ENCODE assay signal across 13 cellular contexts in genomic region chr2:160209457-160209856, GRCh38. TPM values are rescaled to one million over a fixed set of nuclear protein-coding genes. Genes with fewer than 3 reads are reported as not detected.
DNase-seq lines count a peak whose midpoint lies in the region; ATAC-seq and TF ChIP-seq lines count a peak whose summit lies in the region.
"Had no signal": no experiment of that assay in that cellular context is flagged by ENCODE, and none has a peak within 500 bp of the region (broad histone marks: within the 10 kb centered on the region; RNA-seq: fewer than 3 reads in every experiment).

No MANE protein-coding gene starts in this region.

- H3K4me1 ChIP-seq in PC-3 (ENCODE audit: insufficient read depth, low read length), result peaks cover 81% of the 10 kb centered on the region

- H3K4me3 Mint-ChIP-seq in activated naive CD4-positive, alpha-beta T cell treated with anti-CD3 and anti-CD28 coated beads, Interleukin-2, amount 10 ng/mL, durations not matched to agents 7 days and 5 days, result no peak overlapping the region

- H3K27me3 Mint-ChIP-seq in activated naive CD4-positive, alpha-beta T cell treated with anti-CD3 and anti-CD28 coated beads, Interleukin-2, amount 10 ng/mL, durations not matched to agents 7 days and 5 days, result peaks cover 8% of the 10 kb centered on the region

- POLR2A ChIA-PET in PC-3 (lab: Charles Lee; ENCODE audit: unreplicated experiment), result no interaction called here

- H3K4me2 ChIP-seq in PC-3 (ENCODE audit: low read length), result no peak overlapping the region

- no peaks in the 10 kb centered on the region for H3K79me2 ChIP-seq in PC-3 (ENCODE audit: low read length)

- H3K4me3 ChIP-seq in PC-3 (ENCODE audit: low read length), result no peak overlapping the region
- no peak overlapping the region for H3K4me3 ChIP-seq in epithelial cell of proximal tubule (ENCODE audit: low read depth, low read length)
- no peak overlapping the region for H3K4me3 ChIP-seq in retinal pigment epithelial cell (ENCODE audit: low read length)
- H3K4me3 ChIP-seq: lung had no signal

- no peaks in the 10 kb centered on the region; the same call in 1 of the 2 replicates for H3K36me3 ChIP-seq in PC-3 (ENCODE audit: low read depth, low read length)

- no peaks in the 10 kb centered on the region for H3K9me3 Mint-ChIP-seq in activated naive CD4-positive, alpha-beta T cell treated with anti-CD3 and anti-CD28 coated beads, Interleukin-2, amount 10 ng/mL, durations not matched to agents 7 days and 5 days

- TF ChIP-seq CTCF in PC-3 (conservative IDR thresholded peaks at IDR 0.05; ENCODE audit: low read depth, low read length) (no peak), epithelial cell of proximal tubule (conservative IDR thresholded peaks at IDR 0.05; ENCODE audit: low read depth, low read length) (peak; percentile 20), retinal pigment epithelial cell (conservative IDR thresholded peaks at IDR 0.05; ENCODE audit: low read depth, low read length) (no peak)

- H4K20me1 ChIP-seq in PC-3 (ENCODE audit: low read length), result no peaks in the 10 kb centered on the region

- no peaks in the 10 kb centered on the region for H3K9me2 ChIP-seq in PC-3 (replicated peaks; ENCODE audit: low read length)

- BruUV-seq in PC-3 (replicated peaks; lab: Mats Ljungman, UMichigan), result no TSS peak

- H2AFZ ChIP-seq in PC-3 (ENCODE audit: low read length), result no peak overlapping the region

- H3K4me1 Mint-ChIP-seq in activated naive CD4-positive, alpha-beta T cell treated with anti-CD3 and anti-CD28 coated beads, Interleukin-2, amount 10 ng/mL, durations not matched to agents 7 days and 5 days, result peaks cover 7% of the 10 kb centered on the region

- no peak overlapping the region for H3K27ac ChIP-seq in PC-3 (ENCODE audit: low read length)

- H3K27ac Mint-ChIP-seq in activated naive CD4-positive, alpha-beta T cell treated with anti-CD3 and anti-CD28 coated beads, Interleukin-2, amount 10 ng/mL, durations not matched to agents 7 days and 5 days, result no peak overlapping the region

- no peak overlapping the region for H3K9ac ChIP-seq in PC-3 (ENCODE audit: low read length)

- H3K27me3 ChIP-seq in PC-3 (ENCODE audit: low read length), result no peaks in the 10 kb centered on the region

- H3K9me3 ChIP-seq in PC-3 (ENCODE audit: low read length), result no peaks in the 10 kb centered on the region

- DNase-seq in EL, result peak; percentile 96
- peak; percentile 26 for DNase-seq in PC-3
- DNase-seq in epithelial cell of proximal tubule (ENCODE audit: low read depth), result peak; percentile 95
- peak; percentile 77 for DNase-seq in retinal pigment epithelial cell (ENCODE audit: low read depth)
- no peak for DNase-seq in OCI-M1 (lab: John Stamatoyannopoulos, UW)
- DNase-seq in activated naive CD4-positive, alpha-beta T cell treated with anti-CD3 and anti-CD28 coated beads, Interleukin-2, amount 10 ng/mL, durations not matched to agents 7 days and 5 days, result no peak
- DNase-seq: DMS79 treated with DMSO at 0.1 percent for 48 hours; effector memory CD4-positive, alpha-beta T cell; stimulated activated CD4-positive, alpha-beta T cell treated with anti-CD3 and anti-CD28 coated beads, Interleukin-1b, Interleukin-23, amount 100 ng/mL, for 48 hours had no signal

- intact Hi-C loops in PC-3 (cut with micrococcal nuclease), result loop anchor here (2.0 kb wide), 1 partner anchor 19 kb away; no protein-coding TSS in a partner anchor

- no peak for ATAC-seq in PC-3
- ATAC-seq in GM21390 (IDR thresholded peaks at IDR 0.05; ENCODE audit: unreplicated experiment), result no peak
- no peak for ATAC-seq in GM19324 (IDR thresholded peaks at IDR 0.05; ENCODE audit: low FRiP score, unreplicated experiment)

- no peaks in the 10 kb centered on the region for H3K36me3 Mint-ChIP-seq in activated naive CD4-positive, alpha-beta T cell treated with anti-CD3 and anti-CD28 coated beads, Interleukin-2, amount 10 ng/mL, durations not matched to agents 7 days and 5 days

- CTCF ChIA-PET in PC-3 (lab: Charles Lee), result no interaction called here
- CTCF ChIA-PET in activated naive CD4-positive, alpha-beta T cell treated with anti-CD3 and anti-CD28 coated beads, Interleukin-2, amount 10 ng/mL, durations not matched to agents 7 days and 5 days (lab: Charles Lee), result interaction anchor here (0.6 to 6.1 kb wide), 7 partner anchors 9 to 854 kb away, joined by 3 to 44 read pairs (median 4); partner anchors contain the start of gene ITGB6

- H3F3A ChIP-seq in PC-3 (ENCODE audit: low read length, unreplicated experiment), result peaks cover 8% of the 10 kb centered on the region

RNA-seq across cellular contexts. Expression of gene ITGB6, which starts 9.4 kb away (rescaled TPM):
- 7.2 and 7.3 TPM in 2 replicates for total RNA-seq in PC-3 (2014; rRNA removed)
- 35.3 and 50.4 TPM in 2 replicates for total RNA-seq in epithelial cell of proximal tubule
- total RNA-seq: T-helper 1 cell treated with Interleukin-12 subunit alpha and Interleukin-12 subunit beta and Interleukin-4 antibody, amounts not matched to agents 30 ng/mL and 1 ng/mL, for 36 hours had no signal

Comparison
In these comparisons a context has a peak if more than half of its experiments do, and no peak if none do; other contexts are left out.
1. DNase-seq: peak in EL (single experiment), PC-3 (single experiment), epithelial cell of proximal tubule (single experiment) and retinal pigment epithelial cell (single experiment); none in OCI-M1 (single experiment) and activated naive CD4-positive, alpha-beta T cell treated with anti-CD3 and anti-CD28 coated beads, Interleukin-2, amount 10 ng/mL, durations not matched to agents 7 days and 5 days (single experiment).